ENCODE assay signal across 14 cellular contexts in genomic region chr2:2014251-2014761, GRCh38.
A peak's percentile ranks its signal among the peaks of the same experiment; 100 is the strongest.
DNase-seq lines count a peak whose midpoint lies in the region; FAIRE-seq lines count a peak whose summit lies in the region.
"Had no signal": no experiment of that assay in that cellular context is flagged by ENCODE, and none has a peak within 500 bp of the region (broad histone marks: within the 10 kb centered on the region; RNA-seq: fewer than 3 reads in every experiment).

No MANE protein-coding gene starts in this region.

- H3K27ac ChIP-seq in angular gyrus (ENCODE audit: low read depth, low read length) = peak overlapping the region; percentile 86
- H3K27ac ChIP-seq: colonic mucosa, thyroid gland had no signal

- no peak for FAIRE-seq in GM19239 (lab: Jason Lieb, UNC)
- FAIRE-seq: HepG2 had no signal

- intact Hi-C loops in head of caudate nucleus (cut with DNase I) = loop anchor here (10.0 kb wide), 1 partner anchor 110 kb away; no protein-coding TSS in a partner anchor
- intact Hi-C loops in posterior cingulate gyrus (cut with DNase I) = loop anchor here (10.0 kb wide), 1 partner anchor 100 kb away; no protein-coding TSS in a partner anchor

- DNase-seq in G401 (ENCODE audit: low spot score) = peak; percentile 93
- DNase-seq in head of caudate nucleus = peak; percentile 66 to 96 (median 86)
- peak; percentile 82 to 98 (median 88) for DNase-seq in posterior cingulate gyrus
- no peak for DNase-seq in NCI-H2081 treated with DMSO at 0.1 percent for 48 hours (lab: John Stamatoyannopoulos, UW)
- no peak for DNase-seq in UCSD-AML1 (lab: John Stamatoyannopoulos, UW; ENCODE audit: unreplicated experiment)
- DNase-seq in GM19239 (ENCODE audit: insufficient read length, low spot score) = no peak
- DNase-seq in NOMO-1 (lab: John Stamatoyannopoulos, UW; ENCODE audit: unreplicated experiment in 2 of 2) = no peak
- DNase-seq: colonic mucosa; naive B cell; stimulated activated CD4-positive, alpha-beta T cell treated with anti-CD3 and anti-CD28 coated beads, Interleukin-2, amount 100 ng/mL, for 48 hours; T-helper 17 cell; thyroid gland had no signal

- in situ Hi-C loops in G401 (cut with HindIII; ENCODE audit: low sequenced_read_pairs) = no loop called here

Comparison
In these comparisons a context has a peak if more than half of its experiments do, and no peak if none do; other contexts are left out.
1. DNase-seq: peak in G401 (single experiment), head of caudate nucleus (42 of 42) and posterior cingulate gyrus (10 of 10); none in NCI-H2081 treated with DMSO at 0.1 percent for 48 hours (single experiment), UCSD-AML1 (single experiment), GM19239 (single experiment) and NOMO-1 (0 of 2).